Comparison of ENCODE assay signal across 10 cellular contexts in genomic region chr2:207792244-207792785, GRCh38. TPM values are rescaled to one million over a fixed set of nuclear protein-coding genes. Genes with fewer than 3 reads are reported as not detected.
DNase-seq lines count a peak whose midpoint lies in the region; ATAC-seq and TF ChIP-seq lines count a peak whose summit lies in the region.
"Had no signal": no experiment of that assay in that cellular context is flagged by ENCODE, and none has a peak within 500 bp of the region (broad histone marks: within the 10 kb centered on the region; RNA-seq: fewer than 3 reads in every experiment).

No MANE protein-coding gene starts in this region.

- H3K36me3 ChIP-seq in body of pancreas (replicated peaks in 1 of 2; ENCODE audit: insufficient read depth in 1 of 2, low read depth in 2 of 2) (no peaks in the 10 kb centered on the region), psoas muscle (ENCODE audit: insufficient read depth in 1 of 2, low read depth in 1 of 2) (no peaks in the 10 kb centered on the region)

- ATAC-seq in body of pancreas: peak; percentile 76
- no peak for ATAC-seq in psoas muscle
- no peak for ATAC-seq in HG03460 (IDR thresholded peaks at IDR 0.05; ENCODE audit: unreplicated experiment)
- no peak for ATAC-seq in activated CD4-positive, alpha-beta T cell treated with anti-CD3 and anti-CD28 coated beads for 36 hours
- ATAC-seq: natural killer cell treated with Interleukin-12 subunit alpha and Interleukin-12 subunit beta and Interleukin-15 and Interleukin-18, amount 100 ng/mL, for 72 hours had no signal

- no peaks in the 10 kb centered on the region for H3K9me3 ChIP-seq in body of pancreas
- no peaks in the 10 kb centered on the region for H3K9me3 ChIP-seq in psoas muscle

- H3K4me1 Mint-ChIP-seq in activated CD4-positive, alpha-beta T cell treated with anti-CD3 and anti-CD28 coated beads for 36 hours: peaks cover 5% of the 10 kb centered on the region

- intact Hi-C loops in body of pancreas (cut with DNase I): no loop called here
- intact Hi-C loops in psoas muscle (cut with DNase I): no loop called here
- intact Hi-C loops in activated CD4-positive, alpha-beta T cell treated with anti-CD3 and anti-CD28 coated beads for 36 hours (cut with DNase I, micrococcal nuclease): no loop called here

- H3K9me3 Mint-ChIP-seq in activated CD4-positive, alpha-beta T cell treated with anti-CD3 and anti-CD28 coated beads for 36 hours (ENCODE audit: low read depth): no peaks in the 10 kb centered on the region
- H3K9me3 Mint-ChIP-seq: natural killer cell treated with Interleukin-12 subunit alpha and Interleukin-12 subunit beta and Interleukin-15 and Interleukin-18, amount 100 ng/mL, for 72 hours had no signal

- TF ChIP-seq CTCF in body of pancreas (IDR thresholded peaks at IDR 0.05) (no peak), psoas muscle (IDR thresholded peaks at IDR 0.05) (no peak)

- H3K27ac Mint-ChIP-seq in activated CD4-positive, alpha-beta T cell treated with anti-CD3 and anti-CD28 coated beads for 36 hours: no peak overlapping the region
- H3K27ac Mint-ChIP-seq: natural killer cell treated with Interleukin-12 subunit alpha and Interleukin-12 subunit beta and Interleukin-15 and Interleukin-18, amount 100 ng/mL, for 72 hours had no signal

- 59 to 67% methylated on average over 6 of the region's 6 CpGs for WGBS in body of pancreas, 2 donors
- 67 to 70% (median 69%) methylated on average over 5 of the region's 6 CpGs for WGBS in psoas muscle, 3 donors

- H3K4me3 ChIP-seq in body of pancreas: no peak overlapping the region
- H3K4me3 ChIP-seq in psoas muscle: no peak overlapping the region

- H3K36me3 Mint-ChIP-seq in activated CD4-positive, alpha-beta T cell treated with anti-CD3 and anti-CD28 coated beads for 36 hours (ENCODE audit: low read depth): no peaks in the 10 kb centered on the region
- H3K36me3 Mint-ChIP-seq: natural killer cell treated with Interleukin-12 subunit alpha and Interleukin-12 subunit beta and Interleukin-15 and Interleukin-18, amount 100 ng/mL, for 72 hours had no signal

- H3K27me3 ChIP-seq in body of pancreas (no peaks in the 10 kb centered on the region), psoas muscle (ENCODE audit: insufficient read depth in 3 of 3, low read length in 2 of 3) (no peaks in the 10 kb centered on the region)

- H3K27ac ChIP-seq in body of pancreas: peak overlapping the region in 2 of 4 donors; percentile 58 to 76
- no peak overlapping the region for H3K27ac ChIP-seq in psoas muscle

- POLR2A ChIA-PET in activated CD4-positive, alpha-beta T cell treated with anti-CD3 and anti-CD28 coated beads for 36 hours (lab: Charles Lee): interaction anchor here (0.6 kb wide), 1 partner anchor 234 kb away, joined by 3 read pairs; no protein-coding TSS in a partner anchor

- peaks cover 12% of the 10 kb centered on the region for H3K27me3 Mint-ChIP-seq in activated CD4-positive, alpha-beta T cell treated with anti-CD3 and anti-CD28 coated beads for 36 hours

- TF ChIP-seq POLR2A in body of pancreas (IDR thresholded peaks at IDR 0.05): no peak

- H3K4me3 Mint-ChIP-seq in activated CD4-positive, alpha-beta T cell treated with anti-CD3 and anti-CD28 coated beads for 36 hours: no peak overlapping the region
- H3K4me3 Mint-ChIP-seq: natural killer cell treated with Interleukin-12 subunit alpha and Interleukin-12 subunit beta and Interleukin-15 and Interleukin-18, amount 100 ng/mL, for 72 hours had no signal

- peak; percentile 73 for DNase-seq in ELF-1 (ENCODE audit: low read depth, low spot score)
- DNase-seq in M059J (ENCODE audit: low read depth): peak; percentile 87
- DNase-seq in body of pancreas: peak in 1 of 4 donors; percentile 43
- peak; percentile 28 for DNase-seq in mucosa of gallbladder (ENCODE audit: low spot score)
- DNase-seq in psoas muscle: no peak
- DNase-seq in DMS 273 treated with DMSO at 0.1 percent for 48 hours (lab: John Stamatoyannopoulos, UW): no peak
- DNase-seq in activated CD4-positive, alpha-beta T cell treated with anti-CD3 and anti-CD28 coated beads for 36 hours: no peak
- DNase-seq: activated CD4-positive, alpha-beta T cell treated with anti-CD3 and anti-CD28 coated beads, Interleukin-2, amount 50 U/mL, for 1 hour had no signal

- peaks cover 20% of the 10 kb centered on the region for H3K4me1 ChIP-seq in body of pancreas
- no peaks in the 10 kb centered on the region for H3K4me1 ChIP-seq in psoas muscle

- CTCF ChIA-PET in activated CD4-positive, alpha-beta T cell treated with anti-CD3 and anti-CD28 coated beads for 36 hours (lab: Charles Lee): interaction anchor here (0.5 to 0.6 kb wide), 3 partner anchors 9 to 1054 kb away, joined by 4 read pairs; no protein-coding TSS in a partner anchor

RNA-seq across cellular contexts. Expression of gene FZD5, which starts 22.6 kb away (rescaled TPM):
- 3.4 and 5.2 TPM in 2 replicates for total RNA-seq in M059J (2014; rRNA removed; shearing (Covaris generic))
- total RNA-seq in body of pancreas (10 to 100 TPM; 26.7 to 27.5 TPM), mucosa of gallbladder (31.0 TPM), psoas muscle (1 to 10 TPM; 2.5 to 3.5 (median 2.7) TPM)
- polyA plus RNA-seq in psoas muscle: 1 to 10 TPM; 1.2 to 1.8 (median 1.5) TPM
- 1 to 10 TPM; 1.1 to 1.3 TPM for total RNA-seq in activated CD4-positive, alpha-beta T cell treated with anti-CD3 and anti-CD28 coated beads for 36 hours

Comparison
In these comparisons a context has a peak if more than half of its experiments do, and no peak if none do; other contexts are left out.
1. DNase-seq: peak in ELF-1 (single experiment), M059J (single experiment) and mucosa of gallbladder (single experiment); none in psoas muscle (0 of 2), DMS 273 treated with DMSO at 0.1 percent for 48 hours (single experiment) and activated CD4-positive, alpha-beta T cell treated with anti-CD3 and anti-CD28 coated beads for 36 hours (single experiment).